Comparison of ENCODE assay signal across 9 cellular contexts in genomic region chr5:109298794-109299193, GRCh38.
"Had no signal": no experiment of that assay in that cellular context is flagged by ENCODE, and none has a peak within 500 bp of the region (broad histone marks: within the 10 kb centered on the region; RNA-seq: fewer than 3 reads in every experiment).

No MANE protein-coding gene starts in this region.

- ATAC-seq: HCT116, HepG2 had no signal

- H3K4me1 Mint-ChIP-seq: IgD-negative memory B cell had no signal

- H3K27me3 Mint-ChIP-seq: IgD-negative memory B cell had no signal

- H3K27ac ChIP-seq: HL-60, KMS-11 had no signal

- H3K36me3 ChIP-seq: HAP-1 had no signal

- H3K4me1 ChIP-seq: HAP-1 had no signal

- H3K27ac Mint-ChIP-seq: HFFc6, IgD-negative memory B cell had no signal

- H3K9me3 ChIP-seq: HAP-1 had no signal

- DNase-seq: GOT3, HFFc6, KBM-7 had no signal

- H3K9me3 Mint-ChIP-seq: HFFc6 had no signal

- H3K4me3 Mint-ChIP-seq: HFFc6, IgD-negative memory B cell had no signal

- H3K4me2 ChIP-seq: KMS-11 had no signal

- H3K4me3 ChIP-seq: HAP-1 had no signal
